In the genomic region with DNA sequence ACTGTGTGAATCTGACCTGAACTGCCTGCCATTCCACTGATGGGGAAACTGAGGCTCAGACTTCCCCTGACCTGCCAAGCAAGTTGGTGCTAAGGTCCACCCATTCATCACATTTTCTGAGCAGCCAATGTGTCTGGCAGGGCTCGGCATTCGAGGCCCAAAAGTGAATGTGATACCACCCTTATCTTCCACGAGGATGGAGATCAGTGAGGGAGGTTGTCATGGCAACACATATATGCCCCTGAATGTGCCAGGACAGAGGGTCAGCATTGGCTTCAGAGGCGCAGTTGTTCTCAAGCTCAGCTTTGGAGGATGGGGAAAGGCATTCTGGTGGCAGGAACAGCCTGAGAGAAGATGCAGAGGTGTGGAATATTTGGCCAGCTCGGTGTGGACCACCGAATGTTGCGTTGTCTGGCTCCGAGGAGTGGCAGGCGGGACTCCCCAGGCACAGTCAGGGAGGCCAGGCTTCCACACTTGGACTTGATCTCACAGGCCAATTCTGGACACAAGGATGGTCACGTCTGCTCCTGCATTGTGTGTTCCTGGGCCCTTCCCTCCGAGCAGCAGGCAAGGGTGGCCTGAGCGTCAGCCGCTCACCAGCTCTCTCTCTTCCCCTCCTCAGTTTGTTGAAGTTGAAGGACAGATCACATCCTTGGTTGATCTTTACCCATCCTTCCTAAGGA, we compare ENCODE assay signal across 25 cellular contexts.
DNase-seq lines count a peak whose midpoint lies in the region; ATAC-seq, FAIRE-seq and TF ChIP-seq lines count a peak whose summit lies in the region.
"Had no signal": no experiment of that assay in that cellular context is flagged by ENCODE, and none has a peak within 500 bp of the region (broad histone marks: within the 10 kb centered on the region; RNA-seq: fewer than 3 reads in every experiment).

No MANE protein-coding gene starts in this region.

- H3K27me3 Mint-ChIP-seq in stimulated activated naive CD8-positive, alpha-beta T cell treated with anti-CD3 and anti-CD28 coated beads, Interleukin-15, Interleukin-2, amounts not matched to agents 100 ng/mL and 50 ng/mL, for 24 hours = no peaks in the 10 kb centered on the region
- H3K27me3 Mint-ChIP-seq: CD4-positive, CD25-positive, alpha-beta regulatory T cell; IgD-negative memory B cell had no signal

- H3K4me3 Mint-ChIP-seq in stimulated activated naive CD8-positive, alpha-beta T cell treated with anti-CD3 and anti-CD28 coated beads, Interleukin-15, Interleukin-2, amounts not matched to agents 100 ng/mL and 50 ng/mL, for 24 hours = no peak overlapping the region
- H3K4me3 Mint-ChIP-seq: CD8-positive, alpha-beta memory T cell; IgD-negative memory B cell had no signal

- no peaks in the 10 kb centered on the region for H3K9me3 Mint-ChIP-seq in stimulated activated naive CD8-positive, alpha-beta T cell treated with anti-CD3 and anti-CD28 coated beads, Interleukin-15, Interleukin-2, amounts not matched to agents 100 ng/mL and 50 ng/mL, for 24 hours
- H3K9me3 Mint-ChIP-seq: CD4-positive, CD25-positive, alpha-beta regulatory T cell; CD8-positive, alpha-beta memory T cell had no signal

- intact Hi-C loops in kidney (cut with DNase I) = no loop called here
- intact Hi-C loops in posterior vena cava (cut with DNase I) = loop anchor here in 1 of 2 donors (5.0 kb wide), 1 partner anchor 1024 kb away; no protein-coding TSS in a partner anchor
- intact Hi-C loops in aorta (cut with DNase I) = no loop called here
- intact Hi-C loops in left colon (cut with DNase I, micrococcal nuclease) = no loop called here
- intact Hi-C loops in upper lobe of right lung (cut with DNase I) = no loop called here

- H3K27me3 ChIP-seq in aorta (ENCODE audit: control insufficient read depth in 1 of 2, insufficient read depth in 2 of 2, low read length in 1 of 2) = no peaks in the 10 kb centered on the region
- no peaks in the 10 kb centered on the region for H3K27me3 ChIP-seq in small intestine (ENCODE audit: control insufficient read depth in 2 of 2, insufficient read depth in 2 of 2, low read length in 2 of 2)
- no peaks in the 10 kb centered on the region for H3K27me3 ChIP-seq in upper lobe of right lung
- H3K27me3 ChIP-seq: BE2C had no signal

- peaks cover 5 to 33% of the 10 kb centered on the region in 2 donors for H3K36me3 ChIP-seq in kidney (ENCODE audit: control insufficient read depth in 1 of 2, insufficient read depth in 2 of 2, low read length in 2 of 2)
- no peaks in the 10 kb centered on the region for H3K36me3 ChIP-seq in aorta (ENCODE audit: control insufficient read depth in 1 of 2, insufficient read depth in 2 of 2, low read length in 1 of 2)
- peaks cover 2 to 22% of the 10 kb centered on the region in 2 donors for H3K36me3 ChIP-seq in small intestine (ENCODE audit: control insufficient read depth in 2 of 2, insufficient read depth in 2 of 2, low read length in 2 of 2)
- H3K36me3 ChIP-seq in upper lobe of right lung = peaks cover 79% of the 10 kb centered on the region

- FAIRE-seq in kidney (lab: Jason Lieb, UNC) (no peak), small intestine (lab: Jason Lieb, UNC) (no peak)
- FAIRE-seq: A204.1, GM12878, GM19239, HTR-8/SVneo had no signal

- peaks cover 81% of the 10 kb centered on the region for H3K36me3 Mint-ChIP-seq in stimulated activated naive CD8-positive, alpha-beta T cell treated with anti-CD3 and anti-CD28 coated beads, Interleukin-15, Interleukin-2, amounts not matched to agents 100 ng/mL and 50 ng/mL, for 24 hours (ENCODE audit: low read depth)

- H3K4me1 ChIP-seq in kidney (ENCODE audit: control insufficient read depth in 1 of 2, insufficient read depth in 1 of 2, low read depth in 1 of 2, low read length in 2 of 2) = peaks cover 25 to 51% of the 10 kb centered on the region in 2 donors
- no peaks in the 10 kb centered on the region for H3K4me1 ChIP-seq in aorta (ENCODE audit: control insufficient read depth in 1 of 2, insufficient read depth in 2 of 2, low read length in 2 of 2)
- H3K4me1 ChIP-seq in small intestine (ENCODE audit: control insufficient read depth in 2 of 2, insufficient read depth in 1 of 2, low read depth in 1 of 2, low read length in 1 of 2) = no peaks in the 10 kb centered on the region
- peaks cover 14% of the 10 kb centered on the region for H3K4me1 ChIP-seq in upper lobe of right lung
- H3K4me1 ChIP-seq: BE2C had no signal

- ATAC-seq in stimulated activated naive CD8-positive, alpha-beta T cell treated with anti-CD3 and anti-CD28 coated beads, Interleukin-15, Interleukin-2, amounts not matched to agents 100 U/mL and 50 U/mL, for 24 hours = no peak
- ATAC-seq in aorta (ENCODE audit: low FRiP score) = no peak
- no peak for ATAC-seq in left colon
- ATAC-seq in upper lobe of right lung = no peak
- ATAC-seq: GM12878 had no signal

- no peak for DNase-seq in stimulated activated naive CD8-positive, alpha-beta T cell treated with anti-CD3 and anti-CD28 coated beads, Interleukin-15, Interleukin-2, amounts not matched to agents 100 U/mL and 50 U/mL, for 24 hours
- peak; percentile 28 for DNase-seq in kidney
- DNase-seq in posterior vena cava (ENCODE audit: low spot score) = peak; percentile 35
- DNase-seq in aorta = peak; percentile 14 to 51
- no peak for DNase-seq in left colon
- DNase-seq in small intestine = no peak
- no peak for DNase-seq in upper lobe of right lung
- DNase-seq: ACHN; BE2C; C1 segment of cervical spinal cord; CD4-positive, CD25-positive, alpha-beta regulatory T cell; COR-L47; DMS 273 treated with DMSO at 0.1 percent for 48 hours; DMS53; DND-41; EL; GM23248 had no signal

- no peak overlapping the region for H3K27ac ChIP-seq in kidney (ENCODE audit: low read depth in 2 of 2, low read length in 2 of 2)
- H3K27ac ChIP-seq in aorta (ENCODE audit: low read depth in 1 of 2, low read length in 2 of 2) = no peak overlapping the region
- no peak overlapping the region for H3K27ac ChIP-seq in small intestine (ENCODE audit: low read depth in 1 of 2, low read length in 1 of 2)
- no peak overlapping the region for H3K27ac ChIP-seq in upper lobe of right lung
- H3K27ac ChIP-seq: GM23248 had no signal

- no peak overlapping the region for H3K9ac ChIP-seq in kidney (ENCODE audit: low read length in 2 of 2)
- H3K9ac ChIP-seq: GM23248 had no signal

- peak overlapping the region; percentile 63 for H3K27ac Mint-ChIP-seq in stimulated activated naive CD8-positive, alpha-beta T cell treated with anti-CD3 and anti-CD28 coated beads, Interleukin-15, Interleukin-2, amounts not matched to agents 100 ng/mL and 50 ng/mL, for 24 hours
- H3K27ac Mint-ChIP-seq: IgD-negative memory B cell had no signal

- WGBS in aorta, 2 donors = 93 to 95% methylated on average over 13 of the region's 13 CpGs
- WGBS in small intestine, 3 donors = 94 to 95% (median 94%) methylated on average over 13 of the region's 13 CpGs

- H3K9me3 ChIP-seq in kidney (ENCODE audit: control insufficient read depth in 1 of 2, low read length in 2 of 2) (no peaks in the 10 kb centered on the region), aorta (ENCODE audit: control insufficient read depth, low read length) (no peaks in the 10 kb centered on the region), small intestine (ENCODE audit: control insufficient read depth, low read depth) (no peaks in the 10 kb centered on the region), upper lobe of right lung (no peaks in the 10 kb centered on the region)
- H3K9me3 ChIP-seq: BE2C, HAP-1 had no signal

- H3K4me3 ChIP-seq in kidney (ENCODE audit: low read length in 2 of 2) (no peak overlapping the region), aorta (ENCODE audit: low read length in 2 of 2) (no peak overlapping the region), small intestine (ENCODE audit: low read depth in 1 of 2, low read length in 2 of 2) (no peak overlapping the region), upper lobe of right lung (no peak overlapping the region)
- H3K4me3 ChIP-seq: GM12878, GM23248, HAP-1 had no signal

- no peak for TF ChIP-seq CTCF in kidney (IDR thresholded peaks at IDR 0.05; ENCODE audit: borderline replicate concordance, extremely low read depth, insufficient read depth)
- TF ChIP-seq CTCF in upper lobe of right lung (IDR thresholded peaks at IDR 0.05) = no peak

- H3K4me1 Mint-ChIP-seq in stimulated activated naive CD8-positive, alpha-beta T cell treated with anti-CD3 and anti-CD28 coated beads, Interleukin-15, Interleukin-2, amounts not matched to agents 100 ng/mL and 50 ng/mL, for 24 hours (ENCODE audit: low read depth) = peaks cover 6% of the 10 kb centered on the region
- H3K4me1 Mint-ChIP-seq: CD8-positive, alpha-beta memory T cell had no signal

Comparison
In these comparisons a context has a peak if more than half of its experiments do, and no peak if none do; other contexts are left out.
1. DNase-seq: peak in kidney (single experiment), posterior vena cava (single experiment) and aorta (2 of 2); none in stimulated activated naive CD8-positive, alpha-beta T cell treated with anti-CD3 and anti-CD28 coated beads, Interleukin-15, Interleukin-2, amounts not matched to agents 100 U/mL and 50 U/mL, for 24 hours (single experiment), left colon (0 of 2), small intestine (single experiment) and upper lobe of right lung (single experiment).